15 cellular contexts compared by ENCODE assay signal in the genomic region with DNA sequence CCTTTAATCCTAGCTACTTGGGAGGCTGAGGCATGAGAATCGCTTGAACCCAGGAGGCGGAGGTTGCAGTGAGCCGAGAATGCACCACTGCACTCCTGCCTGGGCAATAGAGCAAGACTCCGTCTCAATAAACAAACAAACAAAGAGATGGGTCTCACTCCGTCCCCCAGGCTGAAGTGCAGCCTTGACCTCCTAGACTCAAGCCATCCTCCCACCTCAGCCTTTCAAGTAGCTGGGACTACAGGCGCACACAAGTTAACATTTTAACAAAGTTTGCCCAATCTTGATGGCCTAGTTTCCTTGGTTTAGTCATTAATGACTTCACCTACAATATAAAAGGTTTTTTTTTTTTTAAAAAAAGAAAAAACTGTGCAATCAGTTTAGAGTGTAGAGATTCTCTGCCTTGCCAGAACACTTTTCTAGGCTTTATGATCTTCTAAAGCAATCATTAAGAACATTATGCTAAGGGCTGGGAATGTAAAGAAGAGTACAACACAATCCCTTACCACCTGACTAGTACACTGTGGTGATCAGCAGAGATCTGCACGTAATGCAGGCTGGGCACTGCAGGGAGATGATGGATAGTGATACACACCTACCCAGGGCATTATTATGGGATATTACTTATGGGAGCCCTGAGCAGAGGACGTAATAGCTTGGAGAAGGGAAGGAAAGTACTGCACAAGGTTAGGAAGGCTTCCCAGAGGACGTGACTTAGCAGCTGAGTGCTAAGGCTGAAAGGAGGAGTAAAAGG.
"Had no signal": no experiment of that assay in that cellular context is flagged by ENCODE, and none has a peak within 500 bp of the region (broad histone marks: within the 10 kb centered on the region; RNA-seq: fewer than 3 reads in every experiment).

No MANE protein-coding gene starts in this region.

- H3K4me3 ChIP-seq: skin epidermis, transverse colon had no signal

- H3K36me3 Mint-ChIP-seq: natural killer cell treated with Interleukin-12 subunit alpha and Interleukin-12 subunit beta and Interleukin-15 and Interleukin-18, amount 100 ng/mL, for 72 hours had no signal

- DNase-seq: activated CD4-positive, alpha-beta T cell treated with anti-CD3 and anti-CD28 coated beads for 48 hours; activated CD8-positive, alpha-beta memory T cell treated with anti-CD3 and anti-CD28 coated beads, Interleukin-2, amount 50 U/mL, for 48 hours; activated CD8-positive, alpha-beta T cell treated with anti-CD3 and anti-CD28 coated beads, Interleukin-2, amount 10 ng/mL, durations not matched to agents 7 days and 5 days; activated naive CD4-positive, alpha-beta T cell treated with anti-CD3 and anti-CD28 coated beads, Interleukin-2, amount 10 ng/mL, durations not matched to agents 7 days and 5 days; amygdala; brain microvascular endothelial cell; cerebellar nuclear complex; dermis blood vessel endothelial cell; hypothalamus; left cardiac atrium; SK-N-SH; stimulated activated CD4-positive, alpha-beta T cell treated with anti-CD3 and anti-CD28 coated beads, Interleukin-4, amount 100 ng/mL, for 4 hours; transverse colon had no signal

- H3K27me3 Mint-ChIP-seq: activated naive CD4-positive, alpha-beta T cell treated with anti-CD3 and anti-CD28 coated beads, Interleukin-2, amount 10 ng/mL, durations not matched to agents 7 days and 5 days; natural killer cell treated with Interleukin-12 subunit alpha and Interleukin-12 subunit beta and Interleukin-15 and Interleukin-18, amount 100 ng/mL, for 72 hours had no signal

- H3K27ac Mint-ChIP-seq: activated CD8-positive, alpha-beta T cell treated with anti-CD3 and anti-CD28 coated beads, Interleukin-2, amount 10 ng/mL, durations not matched to agents 7 days and 5 days; activated naive CD4-positive, alpha-beta T cell treated with anti-CD3 and anti-CD28 coated beads, Interleukin-2, amount 10 ng/mL, durations not matched to agents 7 days and 5 days; natural killer cell treated with Interleukin-12 subunit alpha and Interleukin-12 subunit beta and Interleukin-15 and Interleukin-18, amount 100 ng/mL, for 72 hours had no signal

- ATAC-seq: activated CD8-positive, alpha-beta T cell treated with anti-CD3 and anti-CD28 coated beads, Interleukin-2, amount 10 ng/mL, durations not matched to agents 7 days and 5 days; natural killer cell treated with Interleukin-12 subunit alpha and Interleukin-12 subunit beta and Interleukin-15 and Interleukin-18, amount 100 ng/mL, for 72 hours had no signal

- H3K9me3 Mint-ChIP-seq: activated naive CD4-positive, alpha-beta T cell treated with anti-CD3 and anti-CD28 coated beads, Interleukin-2, amount 10 ng/mL, durations not matched to agents 7 days and 5 days; natural killer cell treated with Interleukin-12 subunit alpha and Interleukin-12 subunit beta and Interleukin-15 and Interleukin-18, amount 100 ng/mL, for 72 hours had no signal

- H3K4me3 Mint-ChIP-seq: activated CD8-positive, alpha-beta T cell treated with anti-CD3 and anti-CD28 coated beads, Interleukin-2, amount 10 ng/mL, durations not matched to agents 7 days and 5 days; activated naive CD4-positive, alpha-beta T cell treated with anti-CD3 and anti-CD28 coated beads, Interleukin-2, amount 10 ng/mL, durations not matched to agents 7 days and 5 days; natural killer cell treated with Interleukin-12 subunit alpha and Interleukin-12 subunit beta and Interleukin-15 and Interleukin-18, amount 100 ng/mL, for 72 hours had no signal
